31 cellular contexts compared by ENCODE assay signal in genomic region chr4:98908703-98909262, GRCh38. TPM values are rescaled to one million over a fixed set of nuclear protein-coding genes. Genes with fewer than 3 reads are reported as not detected.
A peak's percentile ranks its signal among the peaks of the same experiment; 100 is the strongest.
DNase-seq lines count a peak whose midpoint lies in the region; ATAC-seq, FAIRE-seq and TF ChIP-seq lines count a peak whose summit lies in the region.
"Had no signal": no experiment of that assay in that cellular context is flagged by ENCODE, and none has a peak within 500 bp of the region (broad histone marks: within the 10 kb centered on the region; RNA-seq: fewer than 3 reads in every experiment).

No MANE protein-coding gene starts in this region.

- POLR2A ChIA-PET in HepG2 (lab: Yijun Ruan, JAX) = no interaction called here

- no peak overlapping the region for H2AFZ ChIP-seq in HepG2 (ENCODE audit: low read length)

- DNase-seq in HepG2 (ENCODE audit: low spot score) (no peak), right lobe of liver (no peak), NCI-H1417 treated with DMSO at 0.1 percent for 48 hours (lab: John Stamatoyannopoulos, UW) (peak; percentile 31), pancreas (no peak), SIG-M5 treated with dmso at 0.1 percent for 504 hours (lab: John Stamatoyannopoulos, UW; ENCODE audit: unreplicated experiment) (no peak), DMS79 treated with DMSO at 0.1 percent for 48 hours (lab: John Stamatoyannopoulos, UW) (no peak)
- DNase-seq in central memory CD8-positive, alpha-beta T cell (ENCODE audit: low spot score in 2 of 2) = no peak
- DNase-seq: activated B cell treated with CpG ODN at 0.5 μM for 24 hours; activated CD4-positive, alpha-beta T cell treated with anti-CD3 and anti-CD28 coated beads, Interleukin-2, amount 50 U/mL, for 1 hour; activated CD8-positive, alpha-beta memory T cell treated with anti-CD3 and anti-CD28 coated beads, Interleukin-2, amount 10 ng/mL, durations not matched to agents 7 days and 5 days; activated T-cell treated with anti-CD3 and anti-CD28 coated beads, Interleukin-2, amount 50 U/mL, for 48 hours; central memory CD4-positive, alpha-beta T cell; COR-L47; effector memory CD8-positive, alpha-beta T cell; foreskin fibroblast; heart left ventricle; KG1; lower lobe of right lung; MM.1S; NCI-H226; NCI-H774; ovary; substantia nigra; T-cell had no signal

- in situ Hi-C loops in HepG2 (cut with HindIII; ENCODE audit: extremely low pct_ligation_motif_present, low pct_unique_long_range_greater_than_20kb) = no loop called here

- H3K4me3 ChIP-seq in HepG2 (replicated peaks in 1 of 3; ENCODE audit: insufficient read depth in 1 of 3, low read depth in 2 of 3, low read length in 3 of 3) (no peak overlapping the region), right lobe of liver (no peak overlapping the region), pancreas (no peak overlapping the region)
- H3K4me3 ChIP-seq: ascending aorta; BLaER1 treated with 17β-estradiol and CSF1 and Interleukin-3, amounts not matched to agents 10 nM and 100 nM; heart left ventricle; lower lobe of right lung; ovary had no signal

- TF ChIP-seq RAD21 in HepG2 (CRISPR knock-in tag; IDR thresholded peaks at IDR 0.05) = no peak

- no peak overlapping the region for H3K9ac ChIP-seq in HepG2 (ENCODE audit: insufficient read depth, low read depth, low read length)
- H3K9ac ChIP-seq: BLaER1 treated with 17β-estradiol and CSF1 and Interleukin-3, amounts not matched to agents 10 nM and 100 nM had no signal

- TF ChIP-seq POLR2A in HepG2 (IDR thresholded peaks at IDR 0.05; ENCODE audit: insufficient read depth in 1 of 2, low read depth in 2 of 2, low read length in 2 of 2) (no peak), right lobe of liver (IDR thresholded peaks at IDR 0.05) (no peak)

- peaks cover 2 to 5% of the 10 kb centered on the region in 2 experiments; a peak in 4 of 5 replicates for H3K36me3 ChIP-seq in HepG2 (replicated peaks in 1 of 2; ENCODE audit: control insufficient read depth in 1 of 2, insufficient read depth in 2 of 2, low read length in 2 of 2)
- H3K36me3 ChIP-seq in right lobe of liver = no peaks in the 10 kb centered on the region
- no peaks in the 10 kb centered on the region for H3K36me3 ChIP-seq in pancreas
- H3K36me3 ChIP-seq: ascending aorta, heart left ventricle, lower lobe of right lung, ovary had no signal

- TSS peak; percentile 12 for BruUV-seq in HepG2 (replicated peaks; lab: Mats Ljungman, UMichigan)

- peaks cover 52% of the 10 kb centered on the region; the same call in 1 of the 2 replicates for H4K20me1 ChIP-seq in HepG2 (ENCODE audit: insufficient read depth, low read length)

- H3K4me1 ChIP-seq in HepG2 (ENCODE audit: insufficient read depth, low read length) (peaks cover 26% of the 10 kb centered on the region), right lobe of liver (peaks cover 0 to 25% (median 2%) of the 10 kb centered on the region in 4 donors), pancreas (peaks cover 14 to 25% (median 25%) of the 10 kb centered on the region in 3 donors)

- CTCF ChIA-PET in HepG2 (lab: Yijun Ruan, JAX; ENCODE audit: low intra/inter-chr PET ratio, low total read pairs) = no interaction called here

- 97% methylated on average over 2 of the region's 2 CpGs for WGBS in HepG2 (ENCODE audit: low lambda C conversion rate)
- WGBS in right lobe of liver (ENCODE audit: insufficient coverage, low coverage, low lambda C conversion rate, missing lambda C conversion rate) = 69% methylated on average over 2 of the region's 2 CpGs
- 15 to 24% methylated on average over 2 of the region's 2 CpGs for WGBS in pancreas, 2 donors

- H3K79me2 ChIP-seq in HepG2 (ENCODE audit: insufficient read depth, low read length) = peaks cover 96% of the 10 kb centered on the region

- FAIRE-seq in HepG2 (lab: Jason Lieb, UNC) (no peak), pancreas (lab: Jason Lieb, UNC) (no peak)
- FAIRE-seq: H1 had no signal

- no peak for TF ChIP-seq CTCF in HepG2 (CRISPR knock-in tag; IDR thresholded peaks at IDR 0.05)
- no peak for TF ChIP-seq CTCF in right lobe of liver (IDR thresholded peaks at IDR 0.05)
- no peak for TF ChIP-seq CTCF in pancreas (IDR thresholded peaks at IDR 0.05)

- no peak overlapping the region for H3K4me2 ChIP-seq in HepG2 (ENCODE audit: low read depth, low read length)

- no peaks in the 10 kb centered on the region for H3K9me3 Mint-ChIP-seq in central memory CD8-positive, alpha-beta T cell
- H3K9me3 Mint-ChIP-seq: activated B cell treated with CpG ODN at 0.5 μM for 24 hours; effector memory CD8-positive, alpha-beta T cell; stimulated activated memory B cell treated with anti-CD40 and anti-IgM and Interleukin-4, amounts not matched to agents 10 μg/mL and 1 μg/mL and 100 μg/mL, for 72 hours; T-cell; type B pancreatic cell had no signal

- H3K27me3 Mint-ChIP-seq in central memory CD8-positive, alpha-beta T cell = no peaks in the 10 kb centered on the region
- H3K27me3 Mint-ChIP-seq: activated B cell treated with CpG ODN at 0.5 μM for 24 hours; activated CD8-positive, alpha-beta memory T cell treated with anti-CD3 and anti-CD28 coated beads, Interleukin-2, amount 10 ng/mL, durations not matched to agents 7 days and 5 days; effector memory CD8-positive, alpha-beta T cell; stimulated activated memory B cell treated with anti-CD40 and anti-IgM and Interleukin-4, amounts not matched to agents 10 μg/mL and 1 μg/mL and 100 μg/mL, for 72 hours; T-cell; type B pancreatic cell had no signal

- H3K9me3 ChIP-seq in HepG2 (ENCODE audit: low read length) (no peaks in the 10 kb centered on the region), right lobe of liver (no peaks in the 10 kb centered on the region), pancreas (no peaks in the 10 kb centered on the region)
- H3K9me3 ChIP-seq: ascending aorta, heart left ventricle, lower lobe of right lung, ovary had no signal

- peaks cover 51% of the 10 kb centered on the region for H3K4me1 Mint-ChIP-seq in central memory CD8-positive, alpha-beta T cell

- no peak overlapping the region for H3K27ac ChIP-seq in HepG2 (ENCODE audit: extremely low read length, insufficient read depth, low read length)
- H3K27ac ChIP-seq in right lobe of liver = no peak overlapping the region
- H3K27ac ChIP-seq in pancreas = no peak overlapping the region
- H3K27ac ChIP-seq: ascending aorta; BLaER1 treated with 17β-estradiol and CSF1 and Interleukin-3, amounts not matched to agents 10 nM and 100 nM; heart left ventricle; lower lobe of right lung; ovary; RWPE1 had no signal

- peak overlapping the region; percentile 10 for H3K27ac Mint-ChIP-seq in central memory CD8-positive, alpha-beta T cell (ENCODE audit: low read depth)
- H3K27ac Mint-ChIP-seq: activated B cell treated with CpG ODN at 0.5 μM for 24 hours, type B pancreatic cell had no signal

- no peaks in the 10 kb centered on the region for H3K27me3 ChIP-seq in HepG2 (ENCODE audit: control insufficient read depth in 1 of 2, insufficient read depth in 2 of 2, low read length in 2 of 2)
- H3K27me3 ChIP-seq in right lobe of liver = no peaks in the 10 kb centered on the region
- H3K27me3 ChIP-seq in pancreas = no peaks in the 10 kb centered on the region
- H3K27me3 ChIP-seq: ascending aorta; BLaER1 treated with 17β-estradiol and CSF1 and Interleukin-3, amounts not matched to agents 10 nM and 100 nM; heart left ventricle; ovary had no signal

- H3K36me3 Mint-ChIP-seq in central memory CD8-positive, alpha-beta T cell (ENCODE audit: insufficient read depth) = peaks cover 9% of the 10 kb centered on the region

- no peak for ATAC-seq in HepG2
- no peak for ATAC-seq in right lobe of liver
- no peak for ATAC-seq in central memory CD8-positive, alpha-beta T cell (replicated peaks; ENCODE audit: extremely low read depth, poor library complexity, severe bottlenecking)
- peak in 3 of 4 donors; percentile 49 to 65 (median 56) for ATAC-seq in pancreas
- no peak for ATAC-seq in HG03469 (IDR thresholded peaks at IDR 0.05; ENCODE audit: unreplicated experiment)
- ATAC-seq: activated CD8-positive, alpha-beta memory T cell treated with anti-CD3 and anti-CD28 coated beads, Interleukin-2, amount 10 ng/mL, durations not matched to agents 7 days and 5 days; effector memory CD8-positive, alpha-beta T cell; heart left ventricle; stimulated activated memory B cell treated with anti-CD40 and anti-IgM and Interleukin-4, amounts not matched to agents 10 μg/mL and 1 μg/mL and 100 μg/mL, for 72 hours; T-cell had no signal

- TF ChIP-seq EP300 in HepG2 (IDR thresholded peaks at IDR 0.05; ENCODE audit: low read depth in 2 of 2, low read length in 2 of 2) (no peak), HepG2 (CRISPR knock-in tag; IDR thresholded peaks at IDR 0.05; ENCODE audit: borderline replicate concordance) (no peak)

- intact Hi-C loops in HepG2 (cut with micrococcal nuclease; ENCODE audit: unreplicated experiment) (no loop called here), right lobe of liver (cut with DNase I) (no loop called here), pancreas (cut with DNase I) (no loop called here)

- H3K4me3 Mint-ChIP-seq in central memory CD8-positive, alpha-beta T cell = no peak overlapping the region
- H3K4me3 Mint-ChIP-seq: activated B cell treated with CpG ODN at 0.5 μM for 24 hours; activated CD8-positive, alpha-beta memory T cell treated with anti-CD3 and anti-CD28 coated beads, Interleukin-2, amount 10 ng/mL, durations not matched to agents 7 days and 5 days; stimulated activated memory B cell treated with anti-CD40 and anti-IgM and Interleukin-4, amounts not matched to agents 10 μg/mL and 1 μg/mL and 100 μg/mL, for 72 hours; type B pancreatic cell had no signal

RNA-seq across cellular contexts. Expression of gene EIF4E, which starts 20.1 kb away (rescaled TPM):
- total RNA-seq in HepG2 (2016; rRNA removed; fragmentation: Illumina TruSeq; extraction: Trizol) = 194 and 288 TPM in 2 replicates
- 40.9 and 48.1 TPM in 2 replicates for total RNA-seq in HepG2 (2016; cell fraction: cytosol; rRNA removed; fragmentation: Illumina TruSeq; extraction: Trizol; ENCODE audit: low read depth)
- 189 and 288 TPM in 2 replicates for total RNA-seq in HepG2 (2016; cell fraction: insoluble cytoplasmic fraction; rRNA removed; fragmentation: Illumina TruSeq; extraction: Trizol)
- 81.4 and 95.8 TPM in 2 replicates for total RNA-seq in HepG2 (2016; cell fraction: membrane; rRNA removed; fragmentation: Illumina TruSeq; extraction: Trizol)
- 82.9 and 99.3 TPM in 2 replicates for total RNA-seq in HepG2 (2016; cell fraction: nucleus; rRNA removed; fragmentation: Illumina TruSeq; extraction: Trizol)
- polyA plus RNA-seq in HepG2 (2011; rRNA removed) = 37.1 and 50.8 TPM in 2 replicates
- 26.0 and 35.9 TPM in 2 replicates for polyA plus RNA-seq in HepG2 (2011; cell fraction: cytosol; rRNA removed)
- 15.4 and 20.2 TPM in 2 replicates for polyA plus RNA-seq in HepG2 (2011; cell fraction: nucleus; rRNA removed)
- polyA plus RNA-seq in HepG2 (2012) = 53.5 and 67.1 TPM in 2 replicates
- 13.9 and 17.2 TPM in 2 replicates for polyA plus RNA-seq in HepG2 (2016; cell fraction: cytosol; fragmentation: Illumina TruSeq; extraction: Trizol; ENCODE audit: low read depth)
- 202 and 240 TPM in 2 replicates for polyA plus RNA-seq in HepG2 (2016; cell fraction: insoluble cytoplasmic fraction; fragmentation: Illumina TruSeq; extraction: Trizol; ENCODE audit: low read depth)
- polyA plus RNA-seq in HepG2 (2016; cell fraction: membrane; fragmentation: Illumina TruSeq; extraction: Trizol; ENCODE audit: low read depth) = 27.3 and 34.3 TPM in 2 replicates
- polyA plus RNA-seq in HepG2 (2016; cell fraction: nucleus; fragmentation: Illumina TruSeq; extraction: Trizol; ENCODE audit: insufficient read depth, low read depth) = 73.4 and 87.3 TPM in 2 replicates
- polyA minus RNA-seq in HepG2 (2011; rRNA and poly(A)+ RNA removed; ENCODE audit: low replicate concordance) = 17.0 and 19.1 TPM in 2 replicates
- polyA minus RNA-seq in HepG2 (2011; cell fraction: cytosol; rRNA and poly(A)+ RNA removed) = 66.1 and 67.1 TPM in 2 replicates
- 70.2 and 70.7 TPM in 2 replicates for polyA minus RNA-seq in HepG2 (2011; cell fraction: nucleus; rRNA and poly(A)+ RNA removed)
- 10 to 100 TPM; 28.4 to 48.8 (median 34.3) TPM for total RNA-seq in right lobe of liver
- 10 to 100 TPM; 14.8 to 31.8 (median 23.6) TPM for total RNA-seq in pancreas
- polyA plus RNA-seq in pancreas = 10 to 100 TPM in 1 of 2 donors, 1 to 10 TPM in 1; 6.3 to 22.0 TPM

Comparison
In these comparisons a context has a peak if more than half of its experiments do, and no peak if none do; other contexts are left out.
1. ATAC-seq: peak in pancreas (3 of 4); none in HepG2 (single experiment), right lobe of liver (0 of 4), central memory CD8-positive, alpha-beta T cell (single experiment) and HG03469 (single experiment).